Comparison of ENCODE assay signal across 1 cellular context in the genomic region with DNA sequence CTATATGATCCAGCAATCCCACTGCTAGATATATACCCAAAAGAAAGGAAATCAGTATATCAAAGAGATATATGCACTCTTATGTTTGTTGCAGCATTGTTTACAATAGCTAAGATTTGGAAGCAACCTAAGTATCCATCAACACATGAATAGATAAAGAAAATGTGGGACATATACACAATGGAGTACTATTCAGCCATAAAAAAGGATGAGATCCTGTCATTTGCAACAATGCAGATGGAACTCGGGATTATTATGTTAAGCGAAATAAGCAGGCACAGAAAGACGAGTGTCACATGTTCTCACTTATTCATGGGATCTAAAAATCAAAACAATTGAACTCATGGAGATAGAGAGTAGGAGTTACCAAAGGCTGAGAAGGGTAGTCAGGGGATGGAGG. TPM values are rescaled to one million over a fixed set of nuclear protein-coding genes. Genes with fewer than 3 reads are reported as not detected.
"Had no signal": no experiment of that assay in that cellular context is flagged by ENCODE, and none has a peak within 500 bp of the region (broad histone marks: within the 10 kb centered on the region; RNA-seq: fewer than 3 reads in every experiment).

No MANE protein-coding gene starts in this region.

RNA-seq across cellular contexts. Expression of gene SLC44A5, which starts 17.5 kb away (rescaled TPM):
- polyA plus RNA-seq: IMR-90 had no signal
